ENCODE assay signal across 8 cellular contexts in the genomic region with DNA sequence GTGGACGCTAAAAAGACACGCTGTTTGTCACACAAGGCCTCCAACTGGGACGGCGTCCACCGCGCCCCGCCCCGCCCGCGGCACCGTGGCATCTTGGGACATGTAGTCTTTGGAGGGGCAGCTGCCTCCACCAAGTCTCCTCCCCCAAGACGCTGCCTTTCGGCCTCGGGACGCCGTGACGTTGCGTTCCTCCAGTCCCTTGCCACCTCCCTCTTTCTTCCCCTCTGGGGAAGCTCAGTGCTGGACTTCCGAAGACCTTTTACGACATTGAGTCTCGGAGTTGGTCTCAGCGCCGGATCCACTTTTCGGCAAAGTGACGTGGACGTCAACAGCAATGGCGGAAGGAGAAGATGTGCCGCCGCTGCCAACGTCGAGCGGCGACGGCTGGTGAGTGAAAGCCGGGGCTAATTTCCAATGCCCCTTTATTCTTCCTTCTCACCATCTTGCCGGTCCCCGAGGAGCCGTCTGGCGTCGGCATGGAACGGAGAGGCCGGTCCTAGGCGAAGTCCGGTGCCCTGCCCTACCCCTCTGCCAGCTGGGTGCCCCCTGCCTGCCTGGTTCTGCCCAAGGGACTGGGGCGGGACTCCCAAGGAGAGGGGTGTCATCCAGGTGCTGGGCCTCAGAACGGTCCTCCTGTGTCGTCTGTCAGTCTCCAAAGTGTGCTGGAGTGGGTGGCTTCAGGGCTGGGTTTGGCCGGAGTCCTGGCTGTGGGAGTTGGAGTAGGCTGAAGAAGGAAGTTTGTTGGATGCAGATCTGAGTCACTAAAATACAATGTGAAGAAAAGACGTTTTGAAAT. TPM values are rescaled to one million over a fixed set of nuclear protein-coding genes. Genes with fewer than 3 reads are reported as not detected.
DNase-seq lines count a peak whose midpoint lies in the region; ATAC-seq and TF ChIP-seq lines count a peak whose summit lies in the region.

A gene (plus strand): TSS at position 308 of the 796 bp plus-strand sequence. CDS start 27 bp downstream, at position 335.

- H3K4me1 ChIP-seq in lower lobe of right lung, result peaks cover 44% of the 10 kb centered on the region

- H3K9me3 ChIP-seq in lower lobe of right lung, result no peaks in the 10 kb centered on the region

- H3K27me3 ChIP-seq in lower lobe of right lung (ENCODE audit: low read depth), result no peaks in the 10 kb centered on the region

- peak; percentile 97 for DNase-seq in CMK (ENCODE audit: low read depth)
- peak; percentile 94 for DNase-seq in GM20000 (ENCODE audit: low spot score)
- DNase-seq in HT-29 (ENCODE audit: low spot score), result peak; percentile 99
- DNase-seq in NK-92 treated with Interleukin-12 subunit alpha and Interleukin-12 subunit beta, amount 100 ng/mL, for 24 hours (lab: John Stamatoyannopoulos, UW), result peak; percentile 98
- peak; percentile 97 for DNase-seq in activated CD8-positive, alpha-beta memory T cell treated with anti-CD3 and anti-CD28 coated beads for 24 hours
- peak; percentile 95 for DNase-seq in effector CD4-positive, alpha-beta T cell
- DNase-seq in lower lobe of right lung, result peak; percentile 99
- peak; percentile 92 to 97 (median 96) for DNase-seq in stimulated activated CD4-positive, alpha-beta T cell treated with anti-CD3 and anti-CD28 coated beads, TNF-alpha, amount 100 ng/mL, for 24 hours (ENCODE audit: low read depth in 3 of 3)

- H3K36me3 ChIP-seq in lower lobe of right lung, result no peaks in the 10 kb centered on the region

- H3K4me3 ChIP-seq in lower lobe of right lung, result peak within 1 kb of the TSS; percentile 67

- intact Hi-C loops in lower lobe of right lung (cut with DNase I), result no loop called here

- H3K27ac ChIP-seq in lower lobe of right lung, result peak within 1 kb of the TSS; percentile 95

- no peak for TF ChIP-seq CTCF in GM20000 (IDR thresholded peaks at IDR 0.05; ENCODE audit: extremely low read depth, missing control alignments)
- no peak for TF ChIP-seq CTCF in lower lobe of right lung (IDR thresholded peaks at IDR 0.05)

- ATAC-seq in lower lobe of right lung, result peak; percentile 100

RNA-seq across cellular contexts. Expression of the gene that starts here (rescaled TPM):
- total RNA-seq in HT-29 (2014; rRNA removed; shearing (Covaris generic)), result 9.4 and 10.6 TPM in 2 replicates
- total RNA-seq in lower lobe of right lung, result 41.9 TPM

Comparison
In these comparisons a context has a peak if more than half of its experiments do, and no peak if none do; other contexts are left out.
1. Peak in every context shown above with its lines: DNase-seq, ATAC-seq, H3K4me3 ChIP-seq and H3K27ac ChIP-seq.